29 cellular contexts compared by ENCODE assay signal in genomic region chr3:16987141-16987540, GRCh38.
"Had no signal": no experiment of that assay in that cellular context is flagged by ENCODE, and none has a peak within 500 bp of the region (broad histone marks: within the 10 kb centered on the region; RNA-seq: fewer than 3 reads in every experiment).

No MANE protein-coding gene starts in this region.

- H3K27me3 ChIP-seq: adrenal gland, cardiac muscle cell, colonic mucosa, dorsolateral prefrontal cortex, heart left ventricle, left lung, testis, uterus had no signal

- FAIRE-seq: endothelial cell of umbilical vein had no signal

- ATAC-seq: effector memory CD8-positive, alpha-beta T cell; left lung; sciatic nerve; stimulated activated naive CD8-positive, alpha-beta T cell treated with anti-CD3 and anti-CD28 coated beads, Interleukin-15, Interleukin-2, amounts not matched to agents 100 U/mL and 50 U/mL, for 24 hours had no signal

- H3K4me1 ChIP-seq: adrenal gland, colonic mucosa, left lung, testis, uterus had no signal

- H3K36me3 ChIP-seq: adrenal gland, cardiac muscle cell, colonic mucosa, heart left ventricle, left lung, uterus had no signal

- DNase-seq: activated B cell treated with CpG ODN at 0.5 μM for 24 hours; activated CD4-positive, alpha-beta T cell treated with anti-CD3 and anti-CD28 coated beads, Interleukin-2, amount 50 U/mL, for 1 hour; activated effector memory CD4-positive, alpha-beta T cell treated with Interleukin-2 at 50 U/mL for 16 hours; activated naive CD4-positive, alpha-beta T cell treated with anti-CD3 and anti-CD28 coated beads for 36 hours; activated naive CD8-positive, alpha-beta T cell treated with anti-CD3 and anti-CD28 coated beads for 36 hours; activated T-cell treated with anti-CD3 and anti-CD28 coated beads for 4 hours; adrenal gland; aorta; cerebellar nuclear complex; colonic mucosa; dorsolateral prefrontal cortex; effector memory CD8-positive, alpha-beta T cell; heart left ventricle; hypothalamus; immature natural killer cell; left lung; naive B cell; occipital lobe; posterior cingulate gyrus; stimulated activated CD4-positive, alpha-beta T cell treated with anti-CD3 and anti-CD28 coated beads, Interleukin-12 subunit alpha, Interleukin-12 subunit beta, amount 100 ng/mL, for 4 hours; stimulated activated CD4-positive, alpha-beta T cell treated with anti-CD3 and anti-CD28 coated beads, Interleukin-4, amount 100 ng/mL, for 1 hour; stimulated activated naive CD8-positive, alpha-beta T cell treated with anti-CD3 and anti-CD28 coated beads, Interleukin-15, Interleukin-2, amounts not matched to agents 100 U/mL and 50 U/mL, for 24 hours; T-helper 1 cell; testis; uterus had no signal

- H3K9me3 ChIP-seq: adrenal gland, colonic mucosa, heart left ventricle, left lung, testis, uterus had no signal

- H3K27ac ChIP-seq: adrenal gland, cardiac muscle cell, colonic mucosa, dorsolateral prefrontal cortex, heart left ventricle, left lung, skin epidermis, testis, uterus had no signal

- H3K4me3 ChIP-seq: adrenal gland, cardiac muscle cell, colonic mucosa, dorsolateral prefrontal cortex, heart left ventricle, left lung, skin epidermis, testis, uterus had no signal
